Comparison of ENCODE assay signal across 22 cellular contexts in genomic region chr3:64010199-64010598, GRCh38.
"Had no signal": no experiment of that assay in that cellular context is flagged by ENCODE, and none has a peak within 500 bp of the region (broad histone marks: within the 10 kb centered on the region; RNA-seq: fewer than 3 reads in every experiment).

No MANE protein-coding gene starts in this region.

- H3K4me3 ChIP-seq: coronary artery, left lung, SK-N-MC, transverse colon, vagina had no signal

- H3K27me3 ChIP-seq: left lung, transverse colon, vagina had no signal

- H3K4me1 Mint-ChIP-seq: WTC11 had no signal

- H3K4me3 Mint-ChIP-seq: mesothelial cell of epicardium; nephron; T-helper 2 cell treated with Interferon-gamma antibody and Interleukin-4, amounts not matched to agents 5 μg/mL and 100 μg/mL, for 36 hours; WTC11 had no signal

- DNase-seq: activated CD4-positive, alpha-beta T cell treated with anti-CD3 and anti-CD28 coated beads for 4 hours; activated CD8-positive, alpha-beta memory T cell treated with anti-CD3 and anti-CD28 coated beads for 24 hours; activated CD8-positive, alpha-beta memory T cell treated with anti-CD3 and anti-CD28 coated beads, Interleukin-2, amount 50 U/mL, for 48 hours; activated naive CD4-positive, alpha-beta T cell treated with Interleukin-2 at 50 U/mL for 16 hours; amygdala; foreskin melanocyte; hypothalamus; left lung; nucleus accumbens; retina; stimulated activated CD8-positive, alpha-beta memory T cell treated with anti-CD3 and anti-CD28 coated beads, Interleukin-4, amount 100 ng/mL, for 48 hours; stimulated activated naive CD4-positive, alpha-beta T cell treated with Interleukin-2 at 50 U/mL for 16 hours; transverse colon had no signal

- H3K9me3 Mint-ChIP-seq: mesothelial cell of epicardium; nephron; T-helper 2 cell treated with Interferon-gamma antibody and Interleukin-4, amounts not matched to agents 5 μg/mL and 100 μg/mL, for 36 hours; WTC11 had no signal

- FAIRE-seq: keratinocyte, TTC549 had no signal

- H3K27ac Mint-ChIP-seq: WTC11 had no signal

- H3K9me3 ChIP-seq: left lung, transverse colon, vagina had no signal

- H3K27ac ChIP-seq: left lung, SK-N-MC, transverse colon, vagina had no signal

- ATAC-seq: left lung, WTC11 had no signal

- H3K4me1 ChIP-seq: transverse colon, vagina had no signal
